ENCODE assay signal across 1 cellular context in genomic region chr1:109669246-109669948, GRCh38.
TF ChIP-seq lines count a peak whose summit lies in the region.

No MANE protein-coding gene starts in this region.

TF ChIP-seq in endothelial cell of umbilical vein, 7 proteins besides CTCF, POLR2A, EP300 and RAD21 (continued from another document):
- TF ChIP-seq JUN (IDR thresholded peaks at IDR 0.05; ENCODE audit: borderline replicate concordance, insufficient read depth, insufficient read length, low read depth) (no peak), FOS (IDR thresholded peaks at IDR 0.05; ENCODE audit: borderline replicate concordance, insufficient read depth, low read length) (no peak), EZH2 (IDR thresholded peaks at IDR 0.05; ENCODE audit: borderline replicate concordance, low read depth, low read length, severe bottlenecking) (no peak), GATA2 (IDR thresholded peaks at IDR 0.05; ENCODE audit: insufficient read depth, insufficient read length, low read depth, low read length) (no peak), MYC (IDR thresholded peaks at IDR 0.05; ENCODE audit: low read depth, low read length) (no peak)
TF ChIP-seq in endothelial cell of umbilical vein: peak in this region for 0.
